8 cellular contexts compared by ENCODE assay signal in genomic region chr2:69643602-69644505, GRCh38. TPM values are rescaled to one million over a fixed set of nuclear protein-coding genes. Genes with fewer than 3 reads are reported as not detected.
DNase-seq lines count a peak whose midpoint lies in the region; ATAC-seq and TF ChIP-seq lines count a peak whose summit lies in the region.

Gene AAK1, minus strand, starts transcription at chr2:69643739. Its CDS starts 699 bp downstream, at chr2:69643040.

- H3K27ac Mint-ChIP-seq in activated naive CD4-positive, alpha-beta T cell treated with anti-CD3 and anti-CD28 coated beads, Interleukin-2, amount 10 ng/mL, durations not matched to agents 7 days and 5 days = peak within 1 kb of the TSS; percentile 97

- H3K4me3 ChIP-seq in gastroesophageal sphincter (peak within 1 kb of the TSS; percentile 76 to 88), neutrophil (ENCODE audit: low read depth in 1 of 2, low read length in 1 of 2) (peak within 1 kb of the TSS; percentile 84 to 97)

- no peaks in the 10 kb centered on the region for H3K9me3 Mint-ChIP-seq in activated naive CD4-positive, alpha-beta T cell treated with anti-CD3 and anti-CD28 coated beads, Interleukin-2, amount 10 ng/mL, durations not matched to agents 7 days and 5 days

- DNase-seq in G401 (ENCODE audit: low spot score) = peak; percentile 90
- peak; percentile 86 for DNase-seq in HEK293T (ENCODE audit: extremely low spot score)
- peak; percentile 87 for DNase-seq in NAMALWA (ENCODE audit: low spot score)
- peak; percentile 80 for DNase-seq in SK-N-DZ (ENCODE audit: low spot score)
- peak; percentile 89 for DNase-seq in activated naive CD4-positive, alpha-beta T cell treated with anti-CD3 and anti-CD28 coated beads, Interleukin-2, amount 10 ng/mL, durations not matched to agents 7 days and 5 days
- peak; percentile 50 to 99 (median 90) for DNase-seq in substantia nigra (lab: John Stamatoyannopoulos, UW)

- H3K27me3 ChIP-seq in gastroesophageal sphincter (no peaks in the 10 kb centered on the region), neutrophil (no peaks in the 10 kb centered on the region)

- no peaks in the 10 kb centered on the region for H3K36me3 ChIP-seq in gastroesophageal sphincter
- H3K36me3 ChIP-seq in neutrophil = no peaks in the 10 kb centered on the region

- TF ChIP-seq CTCF in gastroesophageal sphincter (IDR thresholded peaks at IDR 0.05) (peak in 2 of 4 experiments; percentile 7 to 39), neutrophil (IDR thresholded peaks at IDR 0.05) (no peak)

- peak within 1 kb of the TSS; percentile 90 for H3K4me3 Mint-ChIP-seq in activated naive CD4-positive, alpha-beta T cell treated with anti-CD3 and anti-CD28 coated beads, Interleukin-2, amount 10 ng/mL, durations not matched to agents 7 days and 5 days

- H3K4me1 Mint-ChIP-seq in activated naive CD4-positive, alpha-beta T cell treated with anti-CD3 and anti-CD28 coated beads, Interleukin-2, amount 10 ng/mL, durations not matched to agents 7 days and 5 days = peaks cover 62% of the 10 kb centered on the region

- peak within 1 kb of the TSS; percentile 83 to 96 (median 92) for H3K27ac ChIP-seq in gastroesophageal sphincter
- H3K27ac ChIP-seq in neutrophil = peak within 1 kb of the TSS; percentile 92
- H3K27ac ChIP-seq in substantia nigra (ENCODE audit: low read depth, low read length, poor library complexity, severe bottlenecking) = peak within 1 kb of the TSS; percentile 98

- CTCF ChIA-PET in HEK293T (lab: Yijun Ruan, JAX) = interaction anchor here (0.7 to 1.1 kb wide), 2 partner anchors 56 to 71 kb away, joined by 3 read pairs; no protein-coding TSS in a partner anchor
- CTCF ChIA-PET in activated naive CD4-positive, alpha-beta T cell treated with anti-CD3 and anti-CD28 coated beads, Interleukin-2, amount 10 ng/mL, durations not matched to agents 7 days and 5 days (lab: Charles Lee) = interaction anchor here (0.6 to 4.0 kb wide), 13 partner anchors 10 to 268 kb away, joined by 3 to 25 read pairs (median 3); partner anchors contain the start of gene NFU1

- in situ Hi-C loops in G401 (cut with HindIII; ENCODE audit: low sequenced_read_pairs) = no loop called here

- H3K9me3 ChIP-seq in gastroesophageal sphincter (no peaks in the 10 kb centered on the region), neutrophil (no peaks in the 10 kb centered on the region)

- H3K27me3 Mint-ChIP-seq in activated naive CD4-positive, alpha-beta T cell treated with anti-CD3 and anti-CD28 coated beads, Interleukin-2, amount 10 ng/mL, durations not matched to agents 7 days and 5 days = no peaks in the 10 kb centered on the region

- H3K36me3 Mint-ChIP-seq in activated naive CD4-positive, alpha-beta T cell treated with anti-CD3 and anti-CD28 coated beads, Interleukin-2, amount 10 ng/mL, durations not matched to agents 7 days and 5 days = peaks cover 32% of the 10 kb centered on the region

- peak; percentile 95 for ATAC-seq in gastroesophageal sphincter

- TF ChIP-seq POLR2A in gastroesophageal sphincter (IDR thresholded peaks at IDR 0.05) = peak; percentile 87 to 89

- no peak for TF ChIP-seq EP300 in gastroesophageal sphincter (IDR thresholded peaks at IDR 0.05)

- H3K4me1 ChIP-seq in gastroesophageal sphincter (peaks cover 0 to 53% (median 23%) of the 10 kb centered on the region in 3 donors), neutrophil (ENCODE audit: control insufficient read depth in 1 of 2, insufficient read depth in 1 of 2, low read depth in 1 of 2, low read length in 1 of 2) (peaks cover 51 to 53% of the 10 kb centered on the region in 2 experiments)

- 0% methylated on average over 1 to 17 of the region's 81 CpGs for WGBS in gastroesophageal sphincter (ENCODE audit: low coverage in 1 of 2), 2 donors

- POLR2A ChIA-PET in HEK293T (lab: Yijun Ruan, JAX) = interaction anchor here (0.7 to 1.3 kb wide), 6 partner anchors 10 to 89 kb away, joined by 3 to 4 read pairs (median 4); no protein-coding TSS in a partner anchor

TF ChIP-seq in HEK293T, 16 proteins besides CTCF, POLR2A, EP300 and RAD21:
- TF ChIP-seq SP1 (IDR thresholded peaks at IDR 0.05) (no peak), ELF4 (IDR thresholded peaks at IDR 0.05) (peak; percentile 92), ZNF384 (IDR thresholded peaks at IDR 0.05) (no peak), TARDBP (IDR thresholded peaks at IDR 0.05) (no peak), HDGF (IDR thresholded peaks at IDR 0.05; ENCODE audit: borderline replicate concordance) (no peak), FOXA1 (IDR thresholded peaks at IDR 0.05) (no peak), NFRKB (IDR thresholded peaks at IDR 0.05) (no peak), PKNOX1 (IDR thresholded peaks at IDR 0.05) (peak; percentile 65), CTBP1 (IDR thresholded peaks at IDR 0.05; ENCODE audit: borderline replicate concordance) (no peak), BHLHE40 (IDR thresholded peaks at IDR 0.05; ENCODE audit: borderline replicate concordance) (no peak), FOXM1 (IDR thresholded peaks at IDR 0.05; ENCODE audit: borderline replicate concordance) (no peak), FOXK2 (IDR thresholded peaks at IDR 0.05) (no peak), LEF1 (IDR thresholded peaks at IDR 0.05; ENCODE audit: borderline replicate concordance) (peak; percentile 74), ARNT (IDR thresholded peaks at IDR 0.05) (0 out of 2 replicates have a peak, but pooled peaks have one; percentile 35), SUZ12 (IDR thresholded peaks at IDR 0.05) (0 out of 2 replicates have a peak, but pooled peaks have one; percentile 47), L3MBTL2 (conservative IDR thresholded peaks at IDR 0.05) (peak; percentile 67)

RNA-seq across cellular contexts. Expression of gene AAK1, which starts in this region (rescaled TPM):
- total RNA-seq in G401 (2014; rRNA removed; shearing (Covaris generic)) = 5.6 and 19.6 TPM in 2 replicates
- 5.1 and 6.1 TPM in 2 replicates for polyA plus RNA-seq in SK-N-DZ (2014; cell fraction: cytosol; rRNA removed)
- 2.6 and 4.3 TPM in 2 replicates for polyA plus RNA-seq in SK-N-DZ (2014; cell fraction: nucleus; rRNA removed)
- total RNA-seq in gastroesophageal sphincter = 10 to 100 TPM; 32.3 to 55.9 (median 49.6) TPM

Comparison
In these comparisons a context has a peak if more than half of its experiments do, and no peak if none do; other contexts are left out.
1. Peak in every context shown above with its lines: DNase-seq, ATAC-seq, H3K4me3 ChIP-seq and H3K27ac ChIP-seq.